ENCODE assay signal across 25 cellular contexts in the genomic region with DNA sequence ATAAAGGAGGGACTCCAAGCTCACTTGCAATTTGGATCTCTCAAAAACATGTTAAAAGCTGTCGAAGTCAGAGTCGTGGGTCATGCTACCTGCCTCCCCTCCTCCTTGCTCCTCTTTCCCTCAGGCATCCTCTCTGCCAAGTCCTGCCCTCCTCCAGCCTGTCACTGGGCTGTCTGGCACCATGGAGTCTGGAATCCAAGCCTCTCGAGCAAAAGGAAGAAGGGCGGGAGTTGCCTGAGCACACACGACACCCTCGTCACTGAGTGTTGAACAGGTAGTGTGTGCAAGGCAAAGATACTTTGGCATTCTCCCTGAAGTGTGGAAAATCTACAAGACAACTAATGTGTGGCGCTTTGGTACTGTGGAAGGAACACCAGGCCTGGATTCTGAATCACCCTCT.
"Had no signal": no experiment of that assay in that cellular context is flagged by ENCODE, and none has a peak within 500 bp of the region (broad histone marks: within the 10 kb centered on the region; RNA-seq: fewer than 3 reads in every experiment).

No MANE protein-coding gene starts in this region.

- H3K4me1 ChIP-seq: adrenal gland, body of pancreas, right atrium auricular region, suprapubic skin, uterus had no signal

- H3K36me3 ChIP-seq: adrenal gland, right atrium auricular region, suprapubic skin, transverse colon, uterus had no signal

- ATAC-seq: body of pancreas; left ventricle myocardium superior; stimulated activated naive B cell treated with anti-CD40 and anti-IgM and Interleukin-4, amounts not matched to agents 10 μg/mL and 1 μg/mL and 100 μg/mL, for 72 hours had no signal

- H3K27ac ChIP-seq: adrenal gland, body of pancreas, coronary artery, dorsolateral prefrontal cortex, right atrium auricular region, suprapubic skin, transverse colon, uterus had no signal

- H3K27me3 ChIP-seq: adrenal gland, body of pancreas, dorsolateral prefrontal cortex, right atrium auricular region, suprapubic skin, transverse colon, uterus had no signal

- DNase-seq: activated CD4-positive, alpha-beta T cell treated with anti-CD3 and anti-CD28 coated beads for 48 hours; activated CD4-positive, alpha-beta T cell treated with anti-CD3 and anti-CD28 coated beads, Interleukin-2, amount 50 U/mL, for 48 hours; activated CD8-positive, alpha-beta memory T cell treated with anti-CD3 and anti-CD28 coated beads for 24 hours; activated effector memory CD4-positive, alpha-beta T cell treated with anti-CD3 and anti-CD28 coated beads, Interleukin-2, amount 50 U/mL, for 16 hours; activated naive CD4-positive, alpha-beta T cell treated with anti-CD3 and anti-CD28 coated beads for 36 hours; activated naive CD8-positive, alpha-beta T cell treated with anti-CD3 and anti-CD28 coated beads for 36 hours; adrenal gland; aorta; body of pancreas; cerebellar nuclear complex; dorsolateral prefrontal cortex; effector memory CD4-positive, alpha-beta T cell; kidney glomerular epithelial cell; left ventricle myocardium superior; mammary epithelial cell; naive B cell; stimulated activated CD4-positive, alpha-beta T cell treated with anti-CD3 and anti-CD28 coated beads, Interleukin-15, amount 100 ng/mL, for 24 hours; stimulated activated CD4-positive, alpha-beta T cell treated with anti-CD3 and anti-CD28 coated beads, Interleukin-2, amount 100 ng/mL, for 24 hours; stimulated activated naive B cell treated with anti-CD40 and anti-IgM and Interleukin-4, amounts not matched to agents 10 μg/mL and 1 μg/mL and 100 μg/mL, for 72 hours; transverse colon; uterus had no signal

- H3K9me3 ChIP-seq: adrenal gland, body of pancreas, suprapubic skin, transverse colon, uterus had no signal

- H3K4me3 ChIP-seq: adrenal gland, body of pancreas, coronary artery, dorsolateral prefrontal cortex, right atrium auricular region, smooth muscle cell, suprapubic skin, transverse colon, uterus had no signal
